In the genomic region with DNA sequence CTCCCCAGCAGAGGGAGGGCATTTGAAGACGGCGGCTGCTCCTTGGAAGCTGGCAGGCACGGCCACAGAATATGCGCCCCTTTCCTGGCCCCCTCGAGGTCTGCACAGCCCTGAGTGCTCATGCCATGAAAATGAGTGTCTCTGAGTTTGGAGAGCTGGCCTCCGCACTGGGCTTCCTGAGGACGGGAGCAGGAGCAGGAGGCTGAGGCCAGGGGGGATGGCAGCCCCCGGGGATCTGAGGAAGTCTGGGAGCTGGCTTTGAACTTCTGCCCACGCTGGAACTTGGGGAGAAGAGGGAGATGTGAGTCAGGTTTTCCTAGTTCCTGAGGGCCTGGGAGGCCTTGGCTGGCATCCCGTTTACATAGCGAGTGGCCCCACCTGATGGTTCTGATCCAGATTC, we compare ENCODE assay signal across 22 cellular contexts. TPM values are rescaled to one million over a fixed set of nuclear protein-coding genes. Genes with fewer than 3 reads are reported as not detected.
A peak's percentile ranks its signal among the peaks of the same experiment; 100 is the strongest.
DNase-seq lines count a peak whose midpoint lies in the region; ATAC-seq, FAIRE-seq and TF ChIP-seq lines count a peak whose summit lies in the region.
"Had no signal": no experiment of that assay in that cellular context is flagged by ENCODE, and none has a peak within 500 bp of the region (broad histone marks: within the 10 kb centered on the region; RNA-seq: fewer than 3 reads in every experiment).

No MANE protein-coding gene starts in this region.

- FAIRE-seq in HTR-8/SVneo (lab: Jason Lieb, UNC) (no peak), frontal cortex (lab: Jason Lieb, UNC) (no peak)
- FAIRE-seq: GM12878 had no signal

- peak overlapping the region; percentile 94 for H3K27ac Mint-ChIP-seq in mesothelial cell of epicardium
- H3K27ac Mint-ChIP-seq: stimulated activated naive B cell treated with anti-CD40 and anti-IgM and Interleukin-4, amounts not matched to agents 10 μg/mL and 1 μg/mL and 100 μg/mL, for 72 hours; T-helper 1 cell treated with Interleukin-12 subunit alpha and Interleukin-12 subunit beta and Interleukin-4 antibody, amounts not matched to agents 30 μg/mL and 1 μg/mL, for 36 hours had no signal

- TF ChIP-seq CTCF in mesothelial cell of epicardium (IDR thresholded peaks at IDR 0.05; ENCODE audit: unreplicated experiment) = no peak

- DNase-seq in A172 (ENCODE audit: low spot score) = peak; percentile 60
- DNase-seq in HTR-8/SVneo (ENCODE audit: insufficient read length, low spot score) = peak; percentile 24
- DNase-seq in astrocyte of the hippocampus (ENCODE audit: low read depth, low spot score) = peak; percentile 52
- no peak for DNase-seq in mesothelial cell of epicardium (ENCODE audit: low spot score in 2 of 2, unreplicated experiment in 2 of 2)
- DNase-seq in activated CD4-positive, alpha-beta T cell treated with anti-CD3 and anti-CD28 coated beads, Interleukin-2, amount 50 U/mL, for 4 hours = no peak
- DNase-seq in SHP77 treated with DMSO at 0.1 percent for 48 hours (lab: John Stamatoyannopoulos, UW) = no peak
- DNase-seq in frontal cortex (ENCODE audit: low spot score in 2 of 2) = no peak
- DNase-seq: activated CD4-positive, alpha-beta T cell treated with anti-CD3 and anti-CD28 coated beads, Interleukin-2, amount 50 U/mL, for 48 hours; activated gamma-delta T cell treated with Interleukin-2 at 50 U/mL for 16 hours; effector CD4-positive, alpha-beta T cell; esophagus squamous epithelium; GF-D8; NCI-H187 treated with DMSO at 0.1 percent for 48 hours; NCI-H446; occipital lobe; stimulated activated naive B cell treated with anti-CD40 and anti-IgM and Interleukin-4, amounts not matched to agents 10 μg/mL and 1 μg/mL and 100 μg/mL, for 72 hours; thyroid gland; WERI-Rb-1 had no signal

- no peaks in the 10 kb centered on the region for H3K36me3 Mint-ChIP-seq in mesothelial cell of epicardium
- H3K36me3 Mint-ChIP-seq: stimulated activated naive B cell treated with anti-CD40 and anti-IgM and Interleukin-4, amounts not matched to agents 10 μg/mL and 1 μg/mL and 100 μg/mL, for 72 hours had no signal

- no peak for ATAC-seq in GM18868 (IDR thresholded peaks at IDR 0.05; ENCODE audit: unreplicated experiment)
- ATAC-seq: GM12878; Right ventricle myocardium inferior; stimulated activated naive B cell treated with anti-CD40 and anti-IgM and Interleukin-4, amounts not matched to agents 10 μg/mL and 1 μg/mL and 100 μg/mL, for 72 hours had no signal

- H3K9me3 Mint-ChIP-seq in mesothelial cell of epicardium = no peaks in the 10 kb centered on the region
- H3K9me3 Mint-ChIP-seq: stimulated activated naive B cell treated with anti-CD40 and anti-IgM and Interleukin-4, amounts not matched to agents 10 μg/mL and 1 μg/mL and 100 μg/mL, for 72 hours; T-helper 1 cell treated with Interleukin-12 subunit alpha and Interleukin-12 subunit beta and Interleukin-4 antibody, amounts not matched to agents 30 μg/mL and 1 μg/mL, for 36 hours had no signal

- no peak overlapping the region for H3K4me3 Mint-ChIP-seq in mesothelial cell of epicardium
- H3K4me3 Mint-ChIP-seq: stimulated activated naive B cell treated with anti-CD40 and anti-IgM and Interleukin-4, amounts not matched to agents 10 μg/mL and 1 μg/mL and 100 μg/mL, for 72 hours; T-helper 1 cell treated with Interleukin-12 subunit alpha and Interleukin-12 subunit beta and Interleukin-4 antibody, amounts not matched to agents 30 μg/mL and 1 μg/mL, for 36 hours had no signal

- H3K27me3 Mint-ChIP-seq in mesothelial cell of epicardium (ENCODE audit: low read depth) = no peaks in the 10 kb centered on the region
- H3K27me3 Mint-ChIP-seq: stimulated activated naive B cell treated with anti-CD40 and anti-IgM and Interleukin-4, amounts not matched to agents 10 μg/mL and 1 μg/mL and 100 μg/mL, for 72 hours had no signal

- peaks cover 53% of the 10 kb centered on the region for H3K4me1 Mint-ChIP-seq in mesothelial cell of epicardium

RNA-seq across cellular contexts. Expression of gene RRM2, which starts 47.0 kb away (rescaled TPM):
- total RNA-seq in A172 (2014; rRNA removed; shearing (Covaris generic)) = 130 and 137 TPM in 2 replicates
- total RNA-seq in mesothelial cell of epicardium (30.8 to 35.7 TPM (median 32.7 TPM) in 3 replicates), frontal cortex (4.1 TPM)

Comparison
In these comparisons a context has a peak if more than half of its experiments do, and no peak if none do; other contexts are left out.
1. DNase-seq: peak in A172 (single experiment), HTR-8/SVneo (single experiment) and astrocyte of the hippocampus (single experiment); none in mesothelial cell of epicardium (0 of 2), activated CD4-positive, alpha-beta T cell treated with anti-CD3 and anti-CD28 coated beads, Interleukin-2, amount 50 U/mL, for 4 hours (0 of 2), SHP77 treated with DMSO at 0.1 percent for 48 hours (single experiment) and frontal cortex (0 of 2).